In the genomic region with DNA sequence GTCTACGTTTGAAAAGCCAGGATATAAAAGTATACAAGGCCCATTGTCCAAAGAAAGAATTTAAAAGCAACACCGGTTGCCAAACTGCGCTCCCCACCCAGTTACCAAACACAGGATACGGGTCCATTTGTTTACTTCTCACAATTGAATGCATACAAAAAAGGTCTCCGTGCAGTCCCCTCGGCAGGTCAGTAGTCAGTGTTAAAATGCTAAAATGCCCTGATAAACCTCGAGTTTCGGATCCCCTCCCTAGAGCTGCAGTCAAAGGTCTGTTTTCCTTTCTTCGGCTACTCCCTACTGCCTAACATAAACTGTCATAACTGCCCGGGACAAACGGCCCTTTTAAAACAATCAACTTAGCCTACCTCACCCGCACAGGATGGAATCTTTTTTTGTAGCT, we compare ENCODE assay signal across 9 cellular contexts.
DNase-seq lines count a peak whose midpoint lies in the region; ATAC-seq and TF ChIP-seq lines count a peak whose summit lies in the region.
"Had no signal": no experiment of that assay in that cellular context is flagged by ENCODE, and none has a peak within 500 bp of the region (broad histone marks: within the 10 kb centered on the region; RNA-seq: fewer than 3 reads in every experiment).

No MANE protein-coding gene starts in this region.

- no peak overlapping the region for H2BK15ac ChIP-seq in H9 (ENCODE audit: low read depth, low read length)

- no peaks in the 10 kb centered on the region for H4K20me1 ChIP-seq in H9 (ENCODE audit: control insufficient read depth, insufficient read depth, insufficient read length)
- H4K20me1 ChIP-seq in OCI-LY7 (ENCODE audit: insufficient read depth, low read length), result no peaks in the 10 kb centered on the region

- intact Hi-C loops in left ventricle myocardium superior (cut with micrococcal nuclease), result no loop called here
- intact Hi-C loops in prostate gland (cut with DNase I), result no loop called here
- intact Hi-C loops in OCI-LY7 (cut with micrococcal nuclease; ENCODE audit: unreplicated experiment), result no loop called here

- H3K4me2 ChIP-seq in H9 (ENCODE audit: insufficient read depth, insufficient read length, low read length) (peak overlapping the region; percentile 2), OCI-LY7 (ENCODE audit: low read length) (no peak overlapping the region)

- no peak overlapping the region for H2BK120ac ChIP-seq in H9 (ENCODE audit: low read depth, low read length, poor library complexity, severe bottlenecking)

- no CpG with 5 or more reads among the region's 12 CpGs for WGBS in H9 (ENCODE audit: extremely low coverage, insufficient read length, low lambda C conversion rate)
- 22% methylated on average over 12 of the region's 12 CpGs for WGBS in prostate gland

- H4K91ac ChIP-seq in H9 (ENCODE audit: insufficient read length, low read depth, low read length), result no peak overlapping the region

- H3K4ac ChIP-seq in H9 (ENCODE audit: low read depth, low read length), result no peak overlapping the region

- no peak overlapping the region for H2BK20ac ChIP-seq in H9 (ENCODE audit: low read depth, low read length, poor library complexity, severe bottlenecking)

- H3K9me2 ChIP-seq in OCI-LY7 (ENCODE audit: insufficient read depth, low read length), result no peaks in the 10 kb centered on the region

- peaks cover 31% of the 10 kb centered on the region for H3K4me1 ChIP-seq in H9 (ENCODE audit: insufficient read depth, low read length)
- peaks cover 36% of the 10 kb centered on the region for H3K4me1 ChIP-seq in prostate gland (replicated peaks)
- H3K4me1 ChIP-seq in OCI-LY7 (ENCODE audit: insufficient read depth, low read length, poor library complexity, severe bottlenecking), result peaks cover 18% of the 10 kb centered on the region

- H3K9me3 Mint-ChIP-seq in H9, result no peaks in the 10 kb centered on the region
- no peaks in the 10 kb centered on the region for H3K9me3 Mint-ChIP-seq in WTC11
- H3K9me3 Mint-ChIP-seq: activated T-cell treated with anti-CD3 and anti-CD28 coated beads, Interleukin-2, amount 50 U/mL, for 4 hours had no signal

- DNase-seq in H9, result no peak
- no peak for DNase-seq in WTC11 (ENCODE audit: low spot score)
- DNase-seq in left ventricle myocardium superior, result no peak
- DNase-seq in prostate gland (ENCODE audit: low spot score), result peak; percentile 77
- no peak for DNase-seq in T-helper 9 cell
- no peak for DNase-seq in ACHN
- DNase-seq in GM10248 (ENCODE audit: extremely low spot score), result no peak
- no peak for DNase-seq in OCI-LY7 (ENCODE audit: low spot score)
- DNase-seq: activated T-cell treated with anti-CD3 and anti-CD28 coated beads, Interleukin-2, amount 50 U/mL, for 4 hours had no signal

- H4K8ac ChIP-seq in H9 (replicated peaks; ENCODE audit: insufficient read length, low read depth, low read length), result no peak overlapping the region

- H3K9me3 ChIP-seq in H9 (ENCODE audit: control insufficient read depth, low read depth, low read length), result no peaks in the 10 kb centered on the region
- no peaks in the 10 kb centered on the region for H3K9me3 ChIP-seq in prostate gland
- no peaks in the 10 kb centered on the region for H3K9me3 ChIP-seq in OCI-LY7 (ENCODE audit: low read length)

- peak; percentile 15; the same call in 1 of the 2 replicates for ATAC-seq in WTC11
- peak; percentile 49 for ATAC-seq in left ventricle myocardium superior

- TF ChIP-seq CTCF in H9 (conservative IDR thresholded peaks at IDR 0.05) (no peak), WTC11 (IDR thresholded peaks at IDR 0.05) (no peak), prostate gland (IDR thresholded peaks at IDR 0.05) (no peak), GM10248 (IDR thresholded peaks at IDR 0.05; ENCODE audit: control extremely low read depth, extremely low read depth, low read depth, missing control alignments) (no peak), OCI-LY7 (conservative IDR thresholded peaks at IDR 0.05; ENCODE audit: low read length) (no peak)

- H2AFZ ChIP-seq in H9 (ENCODE audit: low read length) (no peak overlapping the region), OCI-LY7 (ENCODE audit: low read length) (no peak overlapping the region)

- H3K4me1 Mint-ChIP-seq in H9 (peaks cover 78 to 79% of the 10 kb centered on the region in 2 experiments), WTC11 (peaks cover 89% of the 10 kb centered on the region)

- H3K27me3 ChIP-seq in H9 (ENCODE audit: insufficient read depth, low read length), result no peaks in the 10 kb centered on the region
- H3K27me3 ChIP-seq in prostate gland (replicated peaks; ENCODE audit: insufficient read depth), result no peaks in the 10 kb centered on the region

- TF ChIP-seq POLR2A in prostate gland (IDR thresholded peaks at IDR 0.05), result no peak

- H3K36me3 ChIP-seq in prostate gland (no peaks in the 10 kb centered on the region), OCI-LY7 (ENCODE audit: insufficient read depth, low read length) (peaks cover 90% of the 10 kb centered on the region)

- no peak overlapping the region for H3K4me3 ChIP-seq in prostate gland
- no peak overlapping the region for H3K4me3 ChIP-seq in OCI-LY7 (ENCODE audit: low read depth, low read length, poor library complexity, severe bottlenecking)

- H3K27ac ChIP-seq in H9 (ENCODE audit: insufficient read length, low read depth, low read length) (no peak overlapping the region), prostate gland (peak overlapping the region; percentile 81 to 96), OCI-LY7 (ENCODE audit: low read depth, low read length, poor library complexity, severe bottlenecking) (no peak overlapping the region)

- POLR2A ChIA-PET in WTC11 (lab: Charles Lee), result no interaction called here
- POLR2A ChIA-PET in GM10248 (lab: Yijun Ruan, JAX), result no interaction called here
- POLR2A ChIA-PET in OCI-LY7 (lab: Charles Lee), result interaction anchor here (0.9 to 1.5 kb wide), 4 partner anchors 9 to 82 kb away, joined by 3 to 5 read pairs (median 3); no protein-coding TSS in a partner anchor

- H4K5ac ChIP-seq in H9 (ENCODE audit: insufficient read length, low read depth, low read length), result no peak overlapping the region

- no peaks in the 10 kb centered on the region for H3K27me3 Mint-ChIP-seq in H9 (ENCODE audit: low read depth)
- no peaks in the 10 kb centered on the region for H3K27me3 Mint-ChIP-seq in WTC11 (ENCODE audit: low read depth)

- in situ Hi-C loops in ACHN (cut with HindIII; ENCODE audit: low pct_ligation_motif_present, low pct_unique_long_range_greater_than_20kb, low sequenced_read_pairs), result no loop called here

- no peak overlapping the region for H2BK5ac ChIP-seq in H9 (ENCODE audit: insufficient read length, low read length)

- H3K36me3 Mint-ChIP-seq in H9 (ENCODE audit: insufficient read depth in 1 of 3, low read depth in 3 of 3) (peaks cover 0 to 25% (median 20%) of the 10 kb centered on the region in 3 experiments; a peak in 5 of 7 replicates), WTC11 (no peaks in the 10 kb centered on the region)

- H3K23ac ChIP-seq in H9 (ENCODE audit: insufficient read length, low read depth, low read length), result no peak overlapping the region

- H3K79me2 ChIP-seq in H9 (ENCODE audit: insufficient read depth, low read length) (no peaks in the 10 kb centered on the region), OCI-LY7 (ENCODE audit: insufficient read depth, low read depth, low read length) (no peaks in the 10 kb centered on the region; the same call in 1 of the 2 replicates)

- CTCF ChIA-PET in WTC11 (lab: Charles Lee), result interaction anchor here (1.0 kb wide), 1 partner anchor 27 kb away, joined by 3 read pairs; no protein-coding TSS in a partner anchor
- CTCF ChIA-PET in GM10248 (lab: Yijun Ruan, JAX), result interaction anchor here (1.2 to 1.5 kb wide), 2 partner anchors 13 to 15 kb away, joined by 3 to 6 read pairs; no protein-coding TSS in a partner anchor
- CTCF ChIA-PET in OCI-LY7 (lab: Charles Lee; ENCODE audit: unreplicated experiment), result no interaction called here

- no peak overlapping the region for H3T11ph ChIP-seq in H9 (ENCODE audit: low read length)

- H3K18ac ChIP-seq in H9 (ENCODE audit: insufficient read length, low read depth, low read length), result no peak overlapping the region

- no peak overlapping the region for H2AK5ac ChIP-seq in H9 (ENCODE audit: insufficient read length, low read length)

- no peak overlapping the region for H3K56ac ChIP-seq in H9 (ENCODE audit: insufficient read length, low read depth, low read length)

- H3K79me1 ChIP-seq in H9 (ENCODE audit: insufficient read depth, low read depth, low read length, poor library complexity, severe bottlenecking), result no peaks in the 10 kb centered on the region

- no peak overlapping the region for H3K14ac ChIP-seq in H9 (ENCODE audit: insufficient read depth, low read length)

- no TSS peak for BruUV-seq in OCI-LY7 (replicated peaks; lab: Mats Ljungman, UMichigan)

- H2BK12ac ChIP-seq in H9 (ENCODE audit: insufficient read length, low read depth, low read length), result no peak overlapping the region

- H3K23me2 ChIP-seq in H9 (ENCODE audit: insufficient read length, low read depth, low read length, poor library complexity, severe bottlenecking), result no peaks in the 10 kb centered on the region

- H3K27ac Mint-ChIP-seq in H9 (peak overlapping the region; percentile 31 to 89 (median 53); a peak in 6 of 7 replicates), WTC11 (peak overlapping the region; percentile 48)

- no peak overlapping the region for H3K9ac ChIP-seq in H9 (ENCODE audit: extremely low read depth, insufficient read length, low read length)

- H3K4me3 Mint-ChIP-seq in H9, result peak overlapping the region in 1 of 2 experiments; percentile 27; a peak in 4 of 5 replicates
- H3K4me3 Mint-ChIP-seq in WTC11, result peak overlapping the region; percentile 30
- H3K4me3 Mint-ChIP-seq: activated T-cell treated with anti-CD3 and anti-CD28 coated beads, Interleukin-2, amount 50 U/mL, for 4 hours had no signal

TF ChIP-seq in WTC11, 78 proteins besides CTCF, POLR2A, EP300 and RAD21 (continues in another document):
- TF ChIP-seq RORB (CRISPR knock-in tag; IDR thresholded peaks at IDR 0.05) (no peak), ESRRA (CRISPR knock-in tag; IDR thresholded peaks at IDR 0.05; ENCODE audit: borderline replicate concordance) (no peak), ZNF396 (CRISPR knock-in tag; IDR thresholded peaks at IDR 0.05; ENCODE audit: borderline replicate concordance) (no peak)

Comparison
In these comparisons a context has a peak if more than half of its experiments do, and no peak if none do; other contexts are left out.
1. H3K27ac ChIP-seq: peak in prostate gland (2 of 2); none in H9 (single experiment) and OCI-LY7 (single experiment).